11 cellular contexts compared by ENCODE assay signal in genomic region chr7:77238703-77239136, GRCh38. TPM values are rescaled to one million over a fixed set of nuclear protein-coding genes. Genes with fewer than 3 reads are reported as not detected.
DNase-seq lines count a peak whose midpoint lies in the region; ATAC-seq and TF ChIP-seq lines count a peak whose summit lies in the region.
"Had no signal": no experiment of that assay in that cellular context is flagged by ENCODE, and none has a peak within 500 bp of the region (broad histone marks: within the 10 kb centered on the region; RNA-seq: fewer than 3 reads in every experiment).

No MANE protein-coding gene starts in this region.

- H3K27ac ChIP-seq in KOPT-K1 (ENCODE audit: low read depth, low read length, poor library complexity, severe bottlenecking) (peak overlapping the region; percentile 44), lower lobe of right lung (peak overlapping the region; percentile 20)
- H3K27ac ChIP-seq: Peyer's patch had no signal

- no peak for TF ChIP-seq POLR2A in GM18505 (IDR thresholded peaks at IDR 0.05; ENCODE audit: borderline replicate concordance, extremely low read depth, insufficient read depth, insufficient read length)

- peaks cover 12% of the 10 kb centered on the region for H3K4me1 Mint-ChIP-seq in activated B cell treated with CpG ODN at 0.5 μM for 24 hours

- peak; percentile 9 for DNase-seq in AG10803 (ENCODE audit: low read depth)
- DNase-seq in activated B cell treated with CpG ODN at 0.5 μM for 24 hours: no peak
- peak; percentile 59 for DNase-seq in lower lobe of right lung
- DNase-seq: activated CD8-positive, alpha-beta memory T cell treated with anti-CD3 and anti-CD28 coated beads for 24 hours; NCI-H2227 treated with DMSO at 0.1 percent for 48 hours; Peyer's patch had no signal

- no peaks in the 10 kb centered on the region for H3K27me3 ChIP-seq in lower lobe of right lung (ENCODE audit: low read depth)
- H3K27me3 ChIP-seq: Peyer's patch had no signal

- ATAC-seq in activated B cell treated with CpG ODN at 0.5 μM for 24 hours (ENCODE audit: low read depth) (peak; percentile 37), lower lobe of right lung (peak; percentile 81), HG02885 (IDR thresholded peaks at IDR 0.05; ENCODE audit: poor library complexity, unreplicated experiment) (no peak), GM19452 (IDR thresholded peaks at IDR 0.05; ENCODE audit: unreplicated experiment) (no peak), GM18505 (IDR thresholded peaks at IDR 0.05; ENCODE audit: unreplicated experiment) (no peak), esophagus mucosa (no peak)

- peaks cover 13% of the 10 kb centered on the region for H3K4me1 ChIP-seq in lower lobe of right lung
- H3K4me1 ChIP-seq: Peyer's patch had no signal

- TF ChIP-seq CTCF in AG10803 (conservative IDR thresholded peaks at IDR 0.05; ENCODE audit: low read length): no peak
- no peak for TF ChIP-seq CTCF in activated B cell treated with CpG ODN at 0.5 μM for 24 hours (IDR thresholded peaks at IDR 0.05)
- TF ChIP-seq CTCF in lower lobe of right lung (IDR thresholded peaks at IDR 0.05): no peak

- H3K27me3 Mint-ChIP-seq in activated B cell treated with CpG ODN at 0.5 μM for 24 hours: no peaks in the 10 kb centered on the region

- H3K36me3 Mint-ChIP-seq in activated B cell treated with CpG ODN at 0.5 μM for 24 hours (ENCODE audit: low read depth): peaks cover 6% of the 10 kb centered on the region

- H3K36me3 ChIP-seq in KOPT-K1 (ENCODE audit: insufficient read depth, low read length) (no peaks in the 10 kb centered on the region), lower lobe of right lung (no peaks in the 10 kb centered on the region)
- H3K36me3 ChIP-seq: Peyer's patch had no signal

- H3K9me3 Mint-ChIP-seq in activated B cell treated with CpG ODN at 0.5 μM for 24 hours: no peaks in the 10 kb centered on the region

- H3K4me3 Mint-ChIP-seq in activated B cell treated with CpG ODN at 0.5 μM for 24 hours: no peak overlapping the region

- POLR2A ChIA-PET in activated B cell treated with CpG ODN at 0.5 μM for 24 hours (lab: Charles Lee): no interaction called here

- CTCF ChIA-PET in activated B cell treated with CpG ODN at 0.5 μM for 24 hours (lab: Charles Lee): interaction anchor here (1.8 to 2.3 kb wide), 2 partner anchors 8 to 93 kb away, joined by 6 to 8 read pairs; no protein-coding TSS in a partner anchor

- H3K9me3 ChIP-seq in KOPT-K1 (ENCODE audit: insufficient read depth, low read length, poor library complexity, severe bottlenecking) (no peaks in the 10 kb centered on the region), lower lobe of right lung (no peaks in the 10 kb centered on the region)
- H3K9me3 ChIP-seq: Peyer's patch had no signal

- intact Hi-C loops in activated B cell treated with CpG ODN at 0.5 μM for 24 hours (cut with micrococcal nuclease) (no loop called here), lower lobe of right lung (cut with DNase I) (no loop called here)

- H3K4me3 ChIP-seq in AG10803 (ENCODE audit: low read length) (no peak overlapping the region), lower lobe of right lung (no peak overlapping the region)
- H3K4me3 ChIP-seq: Peyer's patch had no signal

- H3K27ac Mint-ChIP-seq in activated B cell treated with CpG ODN at 0.5 μM for 24 hours: peak overlapping the region; percentile 28

RNA-seq across cellular contexts. Expression of gene FGL2, which starts 39.1 kb away (rescaled TPM):
- total RNA-seq in activated B cell treated with CpG ODN at 0.5 μM for 24 hours (5.7 and 6.7 TPM in 2 replicates), lower lobe of right lung (33.0 TPM), esophagus mucosa (1.6 TPM)

Comparison
In these comparisons a context has a peak if more than half of its experiments do, and no peak if none do; other contexts are left out.
1. ATAC-seq: peak in activated B cell treated with CpG ODN at 0.5 μM for 24 hours (single experiment) and lower lobe of right lung (2 of 2); none in HG02885 (single experiment), GM19452 (single experiment), GM18505 (single experiment) and esophagus mucosa (single experiment).